ENCODE assay signal across 1 cellular context in the genomic region with DNA sequence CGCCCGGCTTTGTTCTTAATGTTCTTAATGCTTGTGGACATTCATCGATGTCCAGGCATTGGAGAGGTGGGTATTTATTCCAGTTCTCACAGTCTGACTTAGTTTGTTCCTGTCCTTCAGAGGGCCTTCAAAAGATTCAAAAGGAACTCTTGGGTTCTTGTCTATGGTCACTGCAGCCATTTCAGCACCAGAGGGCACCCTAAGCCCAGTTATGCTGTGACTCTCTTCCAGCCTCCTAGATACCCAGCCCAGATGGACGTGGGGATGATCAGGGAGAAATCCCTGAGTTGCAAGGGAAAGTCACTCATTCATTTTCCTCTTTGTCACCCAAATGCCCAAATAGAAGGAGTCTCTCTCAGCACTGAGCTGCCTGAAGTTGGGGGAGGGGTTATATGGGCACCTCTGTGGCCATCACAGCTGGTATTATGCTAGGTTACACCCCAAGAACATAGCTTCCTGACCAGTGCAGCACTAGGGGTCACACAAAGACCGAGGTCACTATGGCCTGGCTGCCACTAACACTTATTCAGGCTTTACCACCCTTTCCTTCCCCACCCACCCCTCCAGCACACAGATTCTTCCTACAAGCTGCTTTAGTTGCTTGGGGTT.
TF ChIP-seq lines count a peak whose summit lies in the region.

No MANE protein-coding gene starts in this region.

TF ChIP-seq in H1, 55 proteins besides CTCF, POLR2A, EP300 and RAD21:
- TF ChIP-seq ATF2 (IDR thresholded peaks at IDR 0.05; ENCODE audit: low read length), result no peak
- TF ChIP-seq MAFK (IDR thresholded peaks at IDR 0.05; ENCODE audit: low read depth, low read length), result no peak
- no peak for TF ChIP-seq RNF2 (IDR thresholded peaks at IDR 0.05; ENCODE audit: borderline replicate concordance, low read depth, low read length, missing control alignments, poor library complexity, severe bottlenecking)
- no peak for TF ChIP-seq RFX5 (IDR thresholded peaks at IDR 0.05; ENCODE audit: borderline replicate concordance, low read depth, low read length)
- no peak for TF ChIP-seq TCF12 (IDR thresholded peaks at IDR 0.05; ENCODE audit: low read depth, low read length)
- TF ChIP-seq JUN (IDR thresholded peaks at IDR 0.05; ENCODE audit: low read depth, low read length), result no peak
- TF ChIP-seq SP2 (IDR thresholded peaks at IDR 0.05; ENCODE audit: low read length), result no peak
- TF ChIP-seq YY1 (IDR thresholded peaks at IDR 0.05; ENCODE audit: low read depth, low read length), result 0 out of 2 replicates have a peak, but pooled peaks have one; percentile 16
- no peak for TF ChIP-seq CEBPB (IDR thresholded peaks at IDR 0.05; ENCODE audit: low read depth, low read length)
TF ChIP-seq in H1: peak in this region for 1.
